1 cellular context compared by ENCODE assay signal in the genomic region with DNA sequence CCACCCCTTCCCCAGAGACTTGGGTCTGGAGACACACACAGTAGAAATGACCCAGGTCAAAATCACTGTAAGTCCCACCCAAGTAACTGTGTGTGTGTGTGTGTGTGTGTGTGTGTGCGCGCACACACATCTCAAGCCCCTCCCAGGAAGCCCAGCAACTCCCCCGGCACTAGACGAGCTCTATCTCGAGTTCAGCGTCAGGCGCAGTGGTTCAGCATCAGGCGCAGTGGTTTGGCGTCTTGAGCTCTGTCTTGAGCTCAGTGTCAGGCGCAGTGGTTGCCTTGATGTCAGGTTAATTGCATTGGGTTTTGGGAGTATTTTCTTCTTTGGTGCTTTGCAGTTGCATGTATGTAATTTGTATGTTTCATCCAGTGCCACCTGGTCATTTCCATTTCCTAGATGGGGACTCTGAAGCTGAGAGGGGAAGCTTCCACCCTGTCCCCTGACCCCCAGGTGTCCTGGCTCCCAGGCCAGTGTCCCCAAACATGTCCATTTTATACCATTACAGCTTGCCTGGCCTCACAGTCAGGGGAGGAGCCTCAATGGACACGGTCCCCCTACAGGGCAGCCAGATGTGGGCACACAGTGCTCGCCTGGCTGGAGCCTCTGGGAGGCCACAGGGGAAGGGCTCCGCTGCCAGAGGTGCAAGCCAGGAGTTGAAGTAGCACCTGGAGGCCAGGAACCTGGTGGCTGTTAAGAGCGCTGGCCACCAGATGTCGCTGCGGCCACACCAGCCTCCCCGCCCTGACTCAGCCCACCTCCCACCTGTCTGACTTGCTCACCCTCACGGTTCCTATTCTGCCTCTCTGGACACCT.
TF ChIP-seq lines count a peak whose summit lies in the region.

No MANE protein-coding gene starts in this region.

TF ChIP-seq in HepG2, 621 proteins besides CTCF, POLR2A, EP300 and RAD21 (continued from another document):
- TF ChIP-seq, protein P1, sequence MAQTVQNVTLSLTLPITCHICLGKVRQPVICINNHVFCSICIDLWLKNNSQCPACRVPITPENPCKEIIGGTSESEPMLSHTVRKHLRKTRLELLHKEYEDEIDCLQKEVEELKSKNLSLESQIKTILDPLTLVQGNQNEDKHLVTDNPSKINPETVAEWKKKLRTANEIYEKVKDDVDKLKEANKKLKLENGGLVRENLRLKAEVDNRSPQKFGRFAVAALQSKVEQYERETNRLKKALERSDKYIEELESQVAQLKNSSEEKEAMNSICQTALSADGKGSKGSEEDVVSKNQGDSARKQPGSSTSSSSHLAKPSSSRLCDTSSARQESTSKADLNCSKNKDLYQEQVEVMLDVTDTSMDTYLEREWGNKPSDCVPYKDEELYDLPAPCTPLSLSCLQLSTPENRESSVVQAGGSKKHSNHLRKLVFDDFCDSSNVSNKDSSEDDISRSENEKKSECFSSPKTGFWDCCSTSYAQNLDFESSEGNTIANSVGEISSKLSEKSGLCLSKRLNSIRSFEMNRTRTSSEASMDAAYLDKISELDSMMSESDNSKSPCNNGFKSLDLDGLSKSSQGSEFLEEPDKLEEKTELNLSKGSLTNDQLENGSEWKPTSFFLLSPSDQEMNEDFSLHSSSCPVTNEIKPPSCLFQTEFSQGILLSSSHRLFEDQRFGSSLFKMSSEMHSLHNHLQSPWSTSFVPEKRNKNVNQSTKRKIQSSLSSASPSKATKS (CRISPR knock-in tag; IDR thresholded peaks at IDR 0.05), result no peak
- TF ChIP-seq ZBTB7A (CRISPR knock-in tag; IDR thresholded peaks at IDR 0.05) (0 out of 2 replicates have a peak, but pooled peaks have one; percentile 24), ZNF672 (CRISPR knock-in tag; IDR thresholded peaks at IDR 0.05) (no peak), IKZF1 (IDR thresholded peaks at IDR 0.05) (no peak), ZC3H13 (CRISPR knock-in tag; IDR thresholded peaks at IDR 0.05) (no peak), ZNF605 (CRISPR knock-in tag; IDR thresholded peaks at IDR 0.05) (no peak), AHR (CRISPR knock-in tag; IDR thresholded peaks at IDR 0.05) (peak; percentile 73; the same call in 1 of the 2 replicates)
- TF ChIP-seq, protein P2, sequence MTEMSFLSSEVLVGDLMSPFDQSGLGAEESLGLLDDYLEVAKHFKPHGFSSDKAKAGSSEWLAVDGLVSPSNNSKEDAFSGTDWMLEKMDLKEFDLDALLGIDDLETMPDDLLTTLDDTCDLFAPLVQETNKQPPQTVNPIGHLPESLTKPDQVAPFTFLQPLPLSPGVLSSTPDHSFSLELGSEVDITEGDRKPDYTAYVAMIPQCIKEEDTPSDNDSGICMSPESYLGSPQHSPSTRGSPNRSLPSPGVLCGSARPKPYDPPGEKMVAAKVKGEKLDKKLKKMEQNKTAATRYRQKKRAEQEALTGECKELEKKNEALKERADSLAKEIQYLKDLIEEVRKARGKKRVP (CRISPR knock-in tag; IDR thresholded peaks at IDR 0.05), result no peak
